ENCODE assay signal across 7 cellular contexts in genomic region chr15:101287342-101287741, GRCh38. TPM values are rescaled to one million over a fixed set of nuclear protein-coding genes. Genes with fewer than 3 reads are reported as not detected.
A peak's percentile ranks its signal among the peaks of the same experiment; 100 is the strongest.
DNase-seq lines count a peak whose midpoint lies in the region; ATAC-seq, FAIRE-seq and TF ChIP-seq lines count a peak whose summit lies in the region.
"Not testable (repeated sequence)": the region's sequence is repeated elsewhere in the genome, so short reads cannot be mapped to it uniquely, and the experiment has no call there.

No MANE protein-coding gene starts in this region.

- H3K4me2 ChIP-seq in K562 (ENCODE audit: insufficient read depth, low read length); osteoblast (ENCODE audit: insufficient read depth, low read length): not testable (repeated sequence)

- peaks cover 22% of the 10 kb centered on the region for H3K4me1 ChIP-seq in CD8-positive, alpha-beta T cell (ENCODE audit: insufficient read depth, low read length)
- H3K4me1 ChIP-seq in K562 (replicated peaks in 1 of 2; ENCODE audit: control insufficient read depth in 2 of 2, insufficient read depth in 2 of 2, low read length in 2 of 2); osteoblast (ENCODE audit: insufficient read depth, low read length): not testable (repeated sequence)

- intact Hi-C loops in CD8-positive, alpha-beta T cell (cut with DNase I, micrococcal nuclease) = loop anchor here in 1 of 2 experiments (5.0 kb wide), 1 partner anchor 215 kb away; no protein-coding TSS in a partner anchor
- intact Hi-C loops in K562 (cut with micrococcal nuclease) = not testable (repeated sequence)

- not testable (repeated sequence) for H3K9ac ChIP-seq in K562 (ENCODE audit: insufficient read depth in 1 of 2, low read depth in 2 of 2, low read length in 2 of 2)

- peaks cover 44% of the 10 kb centered on the region for H3K36me3 ChIP-seq in CD8-positive, alpha-beta T cell (ENCODE audit: insufficient read depth, low read length)
- H3K36me3 ChIP-seq in K562 (ENCODE audit: control insufficient read depth, insufficient read depth, low read length) = peaks cover 96% of the 10 kb centered on the region
- H3K36me3 ChIP-seq in osteoblast (ENCODE audit: insufficient read depth, low read length) = peaks cover 79% of the 10 kb centered on the region

- not testable (repeated sequence) for H3K27me3 ChIP-seq in CD8-positive, alpha-beta T cell (ENCODE audit: insufficient read depth, low read length); K562 (ENCODE audit: control insufficient read depth in 2 of 2, insufficient read depth in 2 of 2, low read length in 2 of 2); osteoblast (ENCODE audit: insufficient read depth, low read length)

- not testable (repeated sequence) for H3K4me3 ChIP-seq in CD8-positive, alpha-beta T cell (ENCODE audit: low read depth, low read length); K562; osteoblast (ENCODE audit: insufficient read depth, low read length)

- not testable (repeated sequence) for H3K27ac ChIP-seq in CD8-positive, alpha-beta T cell (ENCODE audit: low read depth, low read length); K562 (ENCODE audit: extremely low read depth, low read depth, low read length); osteoblast (ENCODE audit: low read depth, low read length)

- not testable (repeated sequence) for H3K9me3 Mint-ChIP-seq in CD8-positive, alpha-beta T cell; activated CD4-positive, alpha-beta T cell treated with anti-CD3 and anti-CD28 coated beads, Interleukin-2, amount 10 ng/mL, durations not matched to agents 7 days and 5 days; activated CD8-positive, alpha-beta memory T cell treated with anti-CD3 and anti-CD28 coated beads, Interleukin-2, amount 10 ng/mL, durations not matched to agents 7 days and 5 days (ENCODE audit: low read depth); activated T-cell treated with anti-CD3 and anti-CD28 coated beads, Interleukin-2, amount 50 U/mL, for 72 hours; activated naive CD4-positive, alpha-beta T cell treated with anti-CD3 and anti-CD28 coated beads, Interleukin-2, amount 50 U/mL, for 24 hours

- BruUV-seq in K562 (replicated peaks; lab: Mats Ljungman, UMichigan) = not testable (repeated sequence)

- ATAC-seq in CD8-positive, alpha-beta T cell; activated CD8-positive, alpha-beta memory T cell treated with anti-CD3 and anti-CD28 coated beads, Interleukin-2, amount 10 ng/mL, durations not matched to agents 7 days and 5 days; activated T-cell treated with anti-CD3 and anti-CD28 coated beads, Interleukin-2, amount 50 U/mL, for 72 hours (replicated peaks in 1 of 2); K562: not testable (repeated sequence)

- TF ChIP-seq EP300 in K562 (IDR thresholded peaks at IDR 0.05; ENCODE audit: low read length) = not testable (repeated sequence)

- not testable (repeated sequence) for H3K9me1 ChIP-seq in K562 (ENCODE audit: control insufficient read depth, insufficient read depth, low read length)

- TF ChIP-seq CTCF in CD8-positive, alpha-beta T cell (IDR thresholded peaks at IDR 0.05); K562 (IDR thresholded peaks at IDR 0.05 in 2 of 3, conservative IDR thresholded peaks at IDR 0.05 in 1 of 3; ENCODE audit: insufficient read depth in 2 of 3, low read depth in 1 of 3, low read length in 3 of 3); osteoblast (IDR thresholded peaks at IDR 0.05; ENCODE audit: extremely low read depth, low read depth, low read length): not testable (repeated sequence)

- in situ Hi-C loops in K562 (cut with MboI) = not testable (repeated sequence)

- not testable (repeated sequence) for H3K27me3 Mint-ChIP-seq in CD8-positive, alpha-beta T cell (ENCODE audit: low read depth); activated CD4-positive, alpha-beta T cell treated with anti-CD3 and anti-CD28 coated beads, Interleukin-2, amount 10 ng/mL, durations not matched to agents 7 days and 5 days; activated CD8-positive, alpha-beta memory T cell treated with anti-CD3 and anti-CD28 coated beads, Interleukin-2, amount 10 ng/mL, durations not matched to agents 7 days and 5 days; activated T-cell treated with anti-CD3 and anti-CD28 coated beads, Interleukin-2, amount 50 U/mL, for 72 hours (ENCODE audit: low read depth); activated naive CD4-positive, alpha-beta T cell treated with anti-CD3 and anti-CD28 coated beads, Interleukin-2, amount 50 U/mL, for 24 hours

- whole genome bisulfite sequencing in K562 (ENCODE audit: insufficient coverage, low coverage, missing lambda C conversion rate) = 100% methylated on average over 3 of the region's 6 CpGs

- H3K4me1 Mint-ChIP-seq in CD8-positive, alpha-beta T cell (ENCODE audit: low read depth) = peaks cover 34% of the 10 kb centered on the region
- H3K4me1 Mint-ChIP-seq in activated CD4-positive, alpha-beta T cell treated with anti-CD3 and anti-CD28 coated beads, Interleukin-2, amount 10 ng/mL, durations not matched to agents 7 days and 5 days = peaks cover 42% of the 10 kb centered on the region
- peaks cover 51% of the 10 kb centered on the region for H3K4me1 Mint-ChIP-seq in activated CD8-positive, alpha-beta memory T cell treated with anti-CD3 and anti-CD28 coated beads, Interleukin-2, amount 10 ng/mL, durations not matched to agents 7 days and 5 days
- peaks cover 53% of the 10 kb centered on the region for H3K4me1 Mint-ChIP-seq in activated T-cell treated with anti-CD3 and anti-CD28 coated beads, Interleukin-2, amount 50 U/mL, for 72 hours (ENCODE audit: low read depth)
- H3K4me1 Mint-ChIP-seq in activated naive CD4-positive, alpha-beta T cell treated with anti-CD3 and anti-CD28 coated beads, Interleukin-2, amount 50 U/mL, for 24 hours = peaks cover 41% of the 10 kb centered on the region

- not testable (repeated sequence) for H3K9me3 ChIP-seq in CD8-positive, alpha-beta T cell (ENCODE audit: low read length); K562 (replicated peaks; ENCODE audit: control insufficient read depth, insufficient read depth, low read depth, low read length); osteoblast (ENCODE audit: low read depth, low read length)

- peak overlapping the region; percentile 49 for H3K27ac Mint-ChIP-seq in CD8-positive, alpha-beta T cell
- peak overlapping the region; percentile 13 for H3K27ac Mint-ChIP-seq in activated CD4-positive, alpha-beta T cell treated with anti-CD3 and anti-CD28 coated beads, Interleukin-2, amount 10 ng/mL, durations not matched to agents 7 days and 5 days
- H3K27ac Mint-ChIP-seq in activated CD8-positive, alpha-beta memory T cell treated with anti-CD3 and anti-CD28 coated beads, Interleukin-2, amount 10 ng/mL, durations not matched to agents 7 days and 5 days = peak overlapping the region; percentile 41
- peak overlapping the region; percentile 50 for H3K27ac Mint-ChIP-seq in activated T-cell treated with anti-CD3 and anti-CD28 coated beads, Interleukin-2, amount 50 U/mL, for 72 hours
- H3K27ac Mint-ChIP-seq in activated naive CD4-positive, alpha-beta T cell treated with anti-CD3 and anti-CD28 coated beads, Interleukin-2, amount 50 U/mL, for 24 hours = peak overlapping the region; percentile 2

- CTCF ChIA-PET in CD8-positive, alpha-beta T cell (lab: Charles Lee) = interaction anchor here (1.0 to 3.6 kb wide), 5 partner anchors 10 to 353 kb away, joined by 3 to 26 read pairs (median 5); no protein-coding TSS in a partner anchor
- CTCF ChIA-PET in activated CD4-positive, alpha-beta T cell treated with anti-CD3 and anti-CD28 coated beads, Interleukin-2, amount 10 ng/mL, durations not matched to agents 7 days and 5 days (lab: Charles Lee) = interaction anchor here (0.9 to 3.6 kb wide), 8 partner anchors 8 to 355 kb away, joined by 3 to 16 read pairs (median 4); no protein-coding TSS in a partner anchor
- CTCF ChIA-PET in activated CD8-positive, alpha-beta memory T cell treated with anti-CD3 and anti-CD28 coated beads, Interleukin-2, amount 10 ng/mL, durations not matched to agents 7 days and 5 days (lab: Charles Lee) = interaction anchor here (0.7 to 6.2 kb wide), 10 partner anchors 9 to 364 kb away, joined by 3 to 44 read pairs (median 11); no protein-coding TSS in a partner anchor
- CTCF ChIA-PET in K562 (lab: Yijun Ruan, JAX; ENCODE audit: low intra/inter-chr PET ratio) = not testable (repeated sequence)

- not testable (repeated sequence) for H4K20me1 ChIP-seq in K562 (replicated peaks; ENCODE audit: control insufficient read depth, insufficient read depth, low read length)
- H4K20me1 ChIP-seq in osteoblast (ENCODE audit: insufficient read depth, low read length) = peaks cover 25% of the 10 kb centered on the region

- H3K36me3 Mint-ChIP-seq in CD8-positive, alpha-beta T cell = peaks cover 86% of the 10 kb centered on the region
- H3K36me3 Mint-ChIP-seq in activated CD4-positive, alpha-beta T cell treated with anti-CD3 and anti-CD28 coated beads, Interleukin-2, amount 10 ng/mL, durations not matched to agents 7 days and 5 days (ENCODE audit: low read depth) = peaks cover 72% of the 10 kb centered on the region
- peaks cover 73% of the 10 kb centered on the region for H3K36me3 Mint-ChIP-seq in activated CD8-positive, alpha-beta memory T cell treated with anti-CD3 and anti-CD28 coated beads, Interleukin-2, amount 10 ng/mL, durations not matched to agents 7 days and 5 days
- peaks cover 14 to 40% of the 10 kb centered on the region in 2 donors for H3K36me3 Mint-ChIP-seq in activated T-cell treated with anti-CD3 and anti-CD28 coated beads, Interleukin-2, amount 50 U/mL, for 72 hours (ENCODE audit: insufficient read depth in 2 of 2)
- peaks cover 23% of the 10 kb centered on the region for H3K36me3 Mint-ChIP-seq in activated naive CD4-positive, alpha-beta T cell treated with anti-CD3 and anti-CD28 coated beads, Interleukin-2, amount 50 U/mL, for 24 hours

- not testable (repeated sequence) for H3K4me3 Mint-ChIP-seq in CD8-positive, alpha-beta T cell; activated CD4-positive, alpha-beta T cell treated with anti-CD3 and anti-CD28 coated beads, Interleukin-2, amount 10 ng/mL, durations not matched to agents 7 days and 5 days; activated CD8-positive, alpha-beta memory T cell treated with anti-CD3 and anti-CD28 coated beads, Interleukin-2, amount 10 ng/mL, durations not matched to agents 7 days and 5 days; activated T-cell treated with anti-CD3 and anti-CD28 coated beads, Interleukin-2, amount 50 U/mL, for 72 hours; activated naive CD4-positive, alpha-beta T cell treated with anti-CD3 and anti-CD28 coated beads, Interleukin-2, amount 50 U/mL, for 24 hours

- not testable (repeated sequence) for TF ChIP-seq POLR2A in K562 (conservative IDR thresholded peaks at IDR 0.05)

- not testable (repeated sequence) for TF ChIP-seq RAD21 in K562 (CRISPR knock-in tag; conservative IDR thresholded peaks at IDR 0.05 in 1 of 2, IDR thresholded peaks at IDR 0.05 in 1 of 2)

- H3K79me2 ChIP-seq in K562 (ENCODE audit: control insufficient read depth, insufficient read depth, low read length) (peaks cover 57% of the 10 kb centered on the region), osteoblast (ENCODE audit: insufficient read depth, low read length) (peaks cover 59% of the 10 kb centered on the region)

- H2AFZ ChIP-seq in K562 (ENCODE audit: low read depth, low read length); osteoblast (ENCODE audit: low read length): not testable (repeated sequence)

- not testable (repeated sequence) for FAIRE-seq in K562 (lab: Jason Lieb, UNC)

- POLR2A ChIA-PET in CD8-positive, alpha-beta T cell (lab: Charles Lee) = interaction anchor here (1.0 kb wide), 1 partner anchor 36 kb away, joined by 7 read pairs; the partner anchor contains the start of gene CHSY1
- POLR2A ChIA-PET in activated CD4-positive, alpha-beta T cell treated with anti-CD3 and anti-CD28 coated beads, Interleukin-2, amount 10 ng/mL, durations not matched to agents 7 days and 5 days (lab: Charles Lee) = not testable (repeated sequence)
- POLR2A ChIA-PET in K562 (lab: Yijun Ruan, JAX) = interaction anchor here (0.8 kb wide), 1 partner anchor 389 kb away, joined by 4 read pairs; no protein-coding TSS in a partner anchor

- DNase-seq in CD8-positive, alpha-beta T cell; activated CD4-positive, alpha-beta T cell treated with anti-CD3 and anti-CD28 coated beads, Interleukin-2, amount 10 ng/mL, durations not matched to agents 7 days and 5 days; activated CD8-positive, alpha-beta memory T cell treated with anti-CD3 and anti-CD28 coated beads, Interleukin-2, amount 10 ng/mL, durations not matched to agents 7 days and 5 days; activated T-cell treated with anti-CD3 and anti-CD28 coated beads, Interleukin-2, amount 50 U/mL, for 72 hours; K562 (ENCODE audit: extremely low read depth in 1 of 4, low spot score in 3 of 4): not testable (repeated sequence)
- DNase-seq in osteoblast (ENCODE audit: insufficient read length, low spot score, missing footprints) = peak; percentile 26

RNA-seq across cellular contexts. Expression of gene SNRPA1, which starts 7.7 kb away (rescaled TPM):
- total RNA-seq in CD8-positive, alpha-beta T cell = 100 to 1,000 TPM; 228 to 247 TPM
- total RNA-seq in activated CD4-positive, alpha-beta T cell treated with anti-CD3 and anti-CD28 coated beads, Interleukin-2, amount 10 ng/mL, durations not matched to agents 7 days and 5 days = 100 to 1,000 TPM in 1 of 2 experiments, 10 to 100 TPM in 1; 92.8 to 109 TPM
- total RNA-seq in activated CD8-positive, alpha-beta memory T cell treated with anti-CD3 and anti-CD28 coated beads, Interleukin-2, amount 10 ng/mL, durations not matched to agents 7 days and 5 days = 100 to 1,000 TPM; 132 to 151 TPM
- total RNA-seq in activated T-cell treated with anti-CD3 and anti-CD28 coated beads, Interleukin-2, amount 50 U/mL, for 72 hours = 100 to 1,000 TPM; 132 to 141 TPM
- total RNA-seq in K562 (2011; cell fraction: chromatin; rRNA removed; ENCODE audit: low replicate concordance) = 76.5 and 145 TPM in 2 replicates
- total RNA-seq in K562 (2011; cell fraction: nucleolus; rRNA removed) = 47.7 and 55.3 TPM in 2 replicates
- 91.1 and 108 TPM in 2 replicates for total RNA-seq in K562 (2011; cell fraction: nucleoplasm; rRNA removed)
- 138 and 162 TPM in 2 replicates for total RNA-seq in K562 (2014; rRNA removed)
- 78.1 and 97.1 TPM in 2 replicates for total RNA-seq in K562 (2014; rRNA removed; fragmentation: Illumina TruSeq; extraction: Trizol)
- 61.8 and 62.7 TPM in 2 replicates for total RNA-seq in K562 (2015; rRNA removed; fragmentation: Illumina TruSeq; extraction: Trizol)
- total RNA-seq in K562 (2021) = 152 and 166 TPM in 2 replicates
- polyA plus RNA-seq in K562 (2011; rRNA removed) = 224 and 245 TPM in 2 replicates
- 79.9 and 192 TPM in 2 replicates for polyA plus RNA-seq in K562 (2011; cell fraction: cytosol; rRNA removed)
- polyA plus RNA-seq in K562 (2011; cell fraction: nucleus; rRNA removed) = 123 and 248 TPM in 2 replicates
- polyA plus RNA-seq in K562 (2012) = 98.3 and 217 TPM in 2 replicates
- 189 and 206 TPM in 2 replicates for polyA plus RNA-seq in K562 (2014; fragmentation: Illumina TruSeq; extraction: Trizol)
- 100 to 1,000 TPM; 212 to 214 TPM for polyA plus RNA-seq in K562 (2014; fragmentation: Nextera tagmentation; extraction: Ambion mirVana)
- 229 and 233 TPM in 2 replicates for polyA plus RNA-seq in K562 (2014; rRNA removed)
- 101 and 108 TPM in 2 replicates for polyA minus RNA-seq in K562 (2011; rRNA and poly(A)+ RNA removed)
- polyA minus RNA-seq in K562 (2011; cell fraction: cytosol; rRNA and poly(A)+ RNA removed) = 52.9 and 57.5 TPM in 2 replicates
- polyA minus RNA-seq in K562 (2011; cell fraction: nucleus; rRNA and poly(A)+ RNA removed) = 29.2 and 46.7 TPM in 2 replicates
- 7.1 and 9.8 TPM in 2 replicates for total RNA-seq in osteoblast

RNA-seq across cellular contexts. Expression of gene SELENOS, which starts 10.1 kb away (rescaled TPM):
- 10 to 100 TPM; 46.0 to 50.4 TPM for total RNA-seq in CD8-positive, alpha-beta T cell
- 10 to 100 TPM; 29.1 to 29.7 TPM for total RNA-seq in activated CD4-positive, alpha-beta T cell treated with anti-CD3 and anti-CD28 coated beads, Interleukin-2, amount 10 ng/mL, durations not matched to agents 7 days and 5 days
- 10 to 100 TPM; 33.1 to 49.0 TPM for total RNA-seq in activated CD8-positive, alpha-beta memory T cell treated with anti-CD3 and anti-CD28 coated beads, Interleukin-2, amount 10 ng/mL, durations not matched to agents 7 days and 5 days
- 10 to 100 TPM; 42.9 to 44.8 TPM for total RNA-seq in activated T-cell treated with anti-CD3 and anti-CD28 coated beads, Interleukin-2, amount 50 U/mL, for 72 hours
- 53.9 and 71.0 TPM in 2 replicates for total RNA-seq in K562 (2011; cell fraction: chromatin; rRNA removed; ENCODE audit: low replicate concordance)
- 72.0 and 80.9 TPM in 2 replicates for total RNA-seq in K562 (2011; cell fraction: nucleolus; rRNA removed)
- total RNA-seq in K562 (2011; cell fraction: nucleoplasm; rRNA removed) = 87.4 and 90.5 TPM in 2 replicates
- 51.6 and 56.9 TPM in 2 replicates for total RNA-seq in K562 (2014; rRNA removed)
- total RNA-seq in K562 (2014; rRNA removed; fragmentation: Illumina TruSeq; extraction: Trizol) = 57.2 and 59.6 TPM in 2 replicates
- 45.5 and 47.9 TPM in 2 replicates for total RNA-seq in K562 (2015; rRNA removed; fragmentation: Illumina TruSeq; extraction: Trizol)
- total RNA-seq in K562 (2021) = 37.9 and 39.6 TPM in 2 replicates
- polyA plus RNA-seq in K562 (2011; rRNA removed) = 46.5 and 55.8 TPM in 2 replicates
- polyA plus RNA-seq in K562 (2011; cell fraction: cytosol; rRNA removed) = 30.6 and 48.2 TPM in 2 replicates
- 18.7 and 26.8 TPM in 2 replicates for polyA plus RNA-seq in K562 (2011; cell fraction: nucleus; rRNA removed)
- 40.6 and 47.0 TPM in 2 replicates for polyA plus RNA-seq in K562 (2012)
- 42.1 and 43.0 TPM in 2 replicates for polyA plus RNA-seq in K562 (2014; fragmentation: Illumina TruSeq; extraction: Trizol)
- polyA plus RNA-seq in K562 (2014; fragmentation: Nextera tagmentation; extraction: Ambion mirVana) = 10 to 100 TPM; 24.9 to 36.6 TPM
- polyA plus RNA-seq in K562 (2014; rRNA removed) = 54.8 and 57.4 TPM in 2 replicates
- polyA minus RNA-seq in K562 (2011; rRNA and poly(A)+ RNA removed) = 34.8 and 38.5 TPM in 2 replicates
- polyA minus RNA-seq in K562 (2011; cell fraction: cytosol; rRNA and poly(A)+ RNA removed) = 8.6 and 8.9 TPM in 2 replicates
- polyA minus RNA-seq in K562 (2011; cell fraction: nucleus; rRNA and poly(A)+ RNA removed) = 13.5 and 23.5 TPM in 2 replicates
- total RNA-seq in osteoblast = 74.3 and 79.6 TPM in 2 replicates

RNA-seq across cellular contexts. Expression of gene CHSY1, which starts 35.5 kb away (rescaled TPM):
- 10 to 100 TPM; 15.4 to 15.6 TPM for total RNA-seq in CD8-positive, alpha-beta T cell
- 10 to 100 TPM; 32.5 to 39.6 TPM for total RNA-seq in activated CD4-positive, alpha-beta T cell treated with anti-CD3 and anti-CD28 coated beads, Interleukin-2, amount 10 ng/mL, durations not matched to agents 7 days and 5 days
- total RNA-seq in activated CD8-positive, alpha-beta memory T cell treated with anti-CD3 and anti-CD28 coated beads, Interleukin-2, amount 10 ng/mL, durations not matched to agents 7 days and 5 days = 10 to 100 TPM; 50.5 to 59.4 TPM
- 10 to 100 TPM; 26.4 to 31.1 TPM for total RNA-seq in activated T-cell treated with anti-CD3 and anti-CD28 coated beads, Interleukin-2, amount 50 U/mL, for 72 hours
- 29.6 and 50.1 TPM in 2 replicates for total RNA-seq in K562 (2011; cell fraction: chromatin; rRNA removed; ENCODE audit: low replicate concordance)
- total RNA-seq in K562 (2011; cell fraction: nucleolus; rRNA removed) = 21.4 and 23.2 TPM in 2 replicates
- 37.2 and 50.9 TPM in 2 replicates for total RNA-seq in K562 (2011; cell fraction: nucleoplasm; rRNA removed)
- 7.7 and 9.0 TPM in 2 replicates for total RNA-seq in K562 (2014; rRNA removed)
- 13.4 and 17.1 TPM in 2 replicates for total RNA-seq in K562 (2014; rRNA removed; fragmentation: Illumina TruSeq; extraction: Trizol)
- total RNA-seq in K562 (2015; rRNA removed; fragmentation: Illumina TruSeq; extraction: Trizol) = 13.4 and 14.5 TPM in 2 replicates
- 14.7 and 16.4 TPM in 2 replicates for total RNA-seq in K562 (2021)
- polyA plus RNA-seq in K562 (2011; rRNA removed) = 11.1 and 14.6 TPM in 2 replicates
- polyA plus RNA-seq in K562 (2011; cell fraction: cytosol; rRNA removed) = 7.1 and 9.9 TPM in 2 replicates
- polyA plus RNA-seq in K562 (2011; cell fraction: nucleus; rRNA removed) = 7.7 and 8.3 TPM in 2 replicates
- polyA plus RNA-seq in K562 (2012) = 9.1 and 9.7 TPM in 2 replicates
- polyA plus RNA-seq in K562 (2014; fragmentation: Illumina TruSeq; extraction: Trizol) = 12.8 and 14.9 TPM in 2 replicates
- 10 to 100 TPM in 1 of 2 experiments, 1 to 10 TPM in 1; 7.0 to 11.1 TPM for polyA plus RNA-seq in K562 (2014; fragmentation: Nextera tagmentation; extraction: Ambion mirVana)
- polyA plus RNA-seq in K562 (2014; rRNA removed) = 9.0 and 9.2 TPM in 2 replicates
- 24.8 and 27.9 TPM in 2 replicates for polyA minus RNA-seq in K562 (2011; rRNA and poly(A)+ RNA removed)
- 14.9 and 16.7 TPM in 2 replicates for polyA minus RNA-seq in K562 (2011; cell fraction: cytosol; rRNA and poly(A)+ RNA removed)
- polyA minus RNA-seq in K562 (2011; cell fraction: nucleus; rRNA and poly(A)+ RNA removed) = 5.0 and 7.9 TPM in 2 replicates
- 36.8 and 39.1 TPM in 2 replicates for total RNA-seq in osteoblast
